8 cellular contexts compared by ENCODE assay signal in the genomic region with DNA sequence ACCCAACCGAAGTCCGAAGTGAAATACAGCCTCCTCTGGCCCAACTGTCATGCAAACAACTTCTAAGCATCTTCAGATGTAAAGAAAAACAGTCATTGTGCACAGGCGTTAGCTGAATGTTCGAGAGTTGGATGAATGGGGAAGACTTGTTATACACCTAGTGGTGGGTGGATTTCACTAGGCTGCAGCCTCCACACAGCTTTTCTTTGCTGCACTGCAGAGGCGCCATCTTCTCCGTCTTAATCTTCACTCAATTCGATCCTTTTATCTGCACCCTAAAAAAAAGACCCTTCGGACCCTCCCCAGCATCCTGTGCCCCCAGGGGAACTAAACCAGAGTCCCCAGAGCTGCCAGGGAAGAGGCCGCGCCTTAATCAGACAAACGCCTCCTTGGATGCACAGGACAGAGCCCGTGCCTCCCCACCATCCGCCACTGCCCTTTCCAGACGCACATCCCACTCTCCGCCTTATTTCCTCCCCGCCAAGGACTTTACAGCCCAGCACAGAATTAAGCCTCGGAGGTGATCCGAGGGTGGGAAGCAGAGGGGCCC. TPM values are rescaled to one million over a fixed set of nuclear protein-coding genes. Genes with fewer than 3 reads are reported as not detected.
DNase-seq lines count a peak whose midpoint lies in the region; ATAC-seq and TF ChIP-seq lines count a peak whose summit lies in the region.

No MANE protein-coding gene starts in this region.

- peak overlapping the region; percentile 90 for H3K4me2 ChIP-seq in PC-9

- no peaks in the 10 kb centered on the region for H3F3A ChIP-seq in PC-9 (ENCODE audit: insufficient read depth, low read depth)

- H2AFZ ChIP-seq in PC-9: peak overlapping the region; percentile 89

- CTCF ChIA-PET in CD4-positive, alpha-beta T cell (lab: Charles Lee): no interaction called here
- CTCF ChIA-PET in PC-9 (lab: Charles Lee): no interaction called here

- ATAC-seq in CD4-positive, alpha-beta T cell (ENCODE audit: poor library complexity): peak; percentile 68
- peak; percentile 42 to 66 for ATAC-seq in activated naive CD4-positive, alpha-beta T cell treated with anti-CD3 and anti-CD28 coated beads, Interleukin-2, amount 50 U/mL, for 72 hours
- ATAC-seq in omental fat pad (ENCODE audit: low FRiP score): peak; percentile 53

- peak; percentile 35 for TF ChIP-seq CTCF in CD4-positive, alpha-beta T cell (IDR thresholded peaks at IDR 0.05)
- TF ChIP-seq CTCF in GM20000 (IDR thresholded peaks at IDR 0.05; ENCODE audit: extremely low read depth, missing control alignments) (no peak), PC-9 (conservative IDR thresholded peaks at IDR 0.05) (no peak; the same call in 1 of the 2 replicates), glutamatergic neuron (IDR thresholded peaks at IDR 0.05; ENCODE audit: partially characterized antibody, unreplicated experiment) (peak; percentile 19), omental fat pad (IDR thresholded peaks at IDR 0.05) (no peak)

- H3K4me3 Mint-ChIP-seq in CD4-positive, alpha-beta T cell: peak overlapping the region; percentile 98
- peak overlapping the region; percentile 94 for H3K4me3 Mint-ChIP-seq in glutamatergic neuron (ENCODE audit: unreplicated experiment)

- H3K9me3 ChIP-seq in CD4-positive, alpha-beta T cell (ENCODE audit: control insufficient read depth, low read length): no peaks in the 10 kb centered on the region
- no peaks in the 10 kb centered on the region for H3K9me3 ChIP-seq in HUES48 (ENCODE audit: control insufficient read depth, insufficient read depth, low read length)
- no peaks in the 10 kb centered on the region for H3K9me3 ChIP-seq in PC-9 (ENCODE audit: insufficient read depth, low read depth)

- BruUV-seq in PC-9 (replicated peaks; lab: Mats Ljungman, UMichigan): TSS peak; percentile 27

- intact Hi-C loops in CD4-positive, alpha-beta T cell (cut with DNase I, micrococcal nuclease): loop anchor here (5.0 kb wide), 1 partner anchor 97 kb away; no protein-coding TSS in a partner anchor
- intact Hi-C loops in PC-9 (cut with micrococcal nuclease; ENCODE audit: unreplicated experiment): loop anchor here (5.0 kb wide), 1 partner anchor 52 kb away; no protein-coding TSS in a partner anchor

- DNase-seq in CD4-positive, alpha-beta T cell: peak; percentile 14 to 47 (median 33)
- DNase-seq in GM20000 (ENCODE audit: low spot score): peak; percentile 67
- peak in 1 of 2 experiments; percentile 17 for DNase-seq in PC-9
- DNase-seq in activated naive CD4-positive, alpha-beta T cell treated with anti-CD3 and anti-CD28 coated beads, Interleukin-2, amount 50 U/mL, for 72 hours (ENCODE audit: low spot score in 2 of 2): peak in 1 of 2 donors; percentile 35
- peak; percentile 43 for DNase-seq in glutamatergic neuron
- DNase-seq in omental fat pad (ENCODE audit: low spot score): no peak

- H3K27me3 ChIP-seq in CD4-positive, alpha-beta T cell (ENCODE audit: control insufficient read depth, insufficient read depth, low read length): no peaks in the 10 kb centered on the region
- H3K27me3 ChIP-seq in HUES48 (ENCODE audit: control insufficient read depth, insufficient read depth, low read length) (no peaks in the 10 kb centered on the region), PC-9 (ENCODE audit: insufficient read depth, low read depth) (no peaks in the 10 kb centered on the region)

- no peaks in the 10 kb centered on the region for H3K9me3 Mint-ChIP-seq in CD4-positive, alpha-beta T cell
- H3K9me3 Mint-ChIP-seq in activated naive CD4-positive, alpha-beta T cell treated with anti-CD3 and anti-CD28 coated beads, Interleukin-2, amount 50 U/mL, for 72 hours: no peaks in the 10 kb centered on the region
- peaks cover 22% of the 10 kb centered on the region for H3K9me3 Mint-ChIP-seq in glutamatergic neuron (ENCODE audit: unreplicated experiment)

- H3K9ac ChIP-seq in HUES48 (ENCODE audit: low read depth, low read length): peak overlapping the region; percentile 91

- peaks cover 6% of the 10 kb centered on the region for H3K36me3 Mint-ChIP-seq in CD4-positive, alpha-beta T cell (ENCODE audit: low read depth)
- H3K36me3 Mint-ChIP-seq in activated naive CD4-positive, alpha-beta T cell treated with anti-CD3 and anti-CD28 coated beads, Interleukin-2, amount 50 U/mL, for 72 hours: peaks cover 9 to 12% of the 10 kb centered on the region in 2 donors
- no peaks in the 10 kb centered on the region for H3K36me3 Mint-ChIP-seq in glutamatergic neuron (ENCODE audit: unreplicated experiment)

- POLR2A ChIA-PET in CD4-positive, alpha-beta T cell (lab: Charles Lee): interaction anchor here (0.7 to 2.9 kb wide), 16 partner anchors 8 to 434 kb away, joined by 3 to 17 read pairs (median 4); a partner anchor contains a TSS
- POLR2A ChIA-PET in PC-9 (lab: Charles Lee; ENCODE audit: unreplicated experiment): interaction anchor here (0.6 kb wide), 2 partner anchors 44 to 274 kb away, joined by 6 to 7 read pairs; no protein-coding TSS in a partner anchor

- H3K27ac ChIP-seq in CD4-positive, alpha-beta T cell (ENCODE audit: low read depth, low read length): no peak overlapping the region
- H3K27ac ChIP-seq in HUES48 (ENCODE audit: low read depth, low read length) (peak overlapping the region; percentile 87), PC-9 (peak overlapping the region; percentile 43), urinary bladder (ENCODE audit: low read depth) (peak overlapping the region; percentile 91)

- peak overlapping the region; percentile 77 for H3K27ac Mint-ChIP-seq in CD4-positive, alpha-beta T cell
- peak overlapping the region; percentile 71 to 91 for H3K27ac Mint-ChIP-seq in activated naive CD4-positive, alpha-beta T cell treated with anti-CD3 and anti-CD28 coated beads, Interleukin-2, amount 50 U/mL, for 72 hours
- H3K27ac Mint-ChIP-seq in glutamatergic neuron (ENCODE audit: unreplicated experiment): peak overlapping the region; percentile 98

- WGBS in urinary bladder: under 1% methylated on average over 18 of the region's 18 CpGs

- H3K36me3 ChIP-seq in HUES48 (ENCODE audit: control insufficient read depth, insufficient read depth, low read length): no peaks in the 10 kb centered on the region
- no peaks in the 10 kb centered on the region for H3K36me3 ChIP-seq in PC-9 (ENCODE audit: low read depth)
- H3K36me3 ChIP-seq in urinary bladder (ENCODE audit: insufficient read depth): no peaks in the 10 kb centered on the region

- peaks cover 23% of the 10 kb centered on the region for H3K4me1 Mint-ChIP-seq in CD4-positive, alpha-beta T cell (ENCODE audit: low read depth)
- peaks cover 31% of the 10 kb centered on the region for H3K4me1 Mint-ChIP-seq in glutamatergic neuron (ENCODE audit: low read depth, unreplicated experiment)

- H3K4me3 ChIP-seq in HUES48 (ENCODE audit: low read depth, low read length) (peak overlapping the region; percentile 92), PC-9 (peak overlapping the region; percentile 92), urinary bladder (ENCODE audit: low read depth, low read length) (peak overlapping the region; percentile 72)

- H4K20me1 ChIP-seq in PC-9 (ENCODE audit: insufficient read depth): no peaks in the 10 kb centered on the region

- H3K79me2 ChIP-seq in PC-9 (ENCODE audit: low read depth): peaks cover 63% of the 10 kb centered on the region

- no peaks in the 10 kb centered on the region for H3K27me3 Mint-ChIP-seq in CD4-positive, alpha-beta T cell
- H3K27me3 Mint-ChIP-seq in glutamatergic neuron (ENCODE audit: unreplicated experiment): peaks cover 21% of the 10 kb centered on the region

- H3K9me2 ChIP-seq in PC-9 (ENCODE audit: insufficient read depth): no peaks in the 10 kb centered on the region

- peaks cover 46% of the 10 kb centered on the region for H3K4me1 ChIP-seq in HUES48 (ENCODE audit: control insufficient read depth, insufficient read depth, low read length)
- H3K4me1 ChIP-seq in PC-9 (replicated peaks; ENCODE audit: insufficient read depth): peaks cover 36% of the 10 kb centered on the region
- no peaks in the 10 kb centered on the region for H3K4me1 ChIP-seq in urinary bladder (ENCODE audit: insufficient read depth)

RNA-seq across cellular contexts. Expression of a gene that starts 1.4 kb away (rescaled TPM):
- total RNA-seq in CD4-positive, alpha-beta T cell: 10 to 100 TPM; 43.6 to 44.4 TPM
- 224 and 269 TPM in 2 replicates for total RNA-seq in PC-9 (2021)
- 10 to 100 TPM; 38.5 to 81.4 TPM for total RNA-seq in activated naive CD4-positive, alpha-beta T cell treated with anti-CD3 and anti-CD28 coated beads, Interleukin-2, amount 50 U/mL, for 72 hours
- total RNA-seq in glutamatergic neuron (ENCODE audit: unreplicated experiment): 735 TPM
- total RNA-seq in omental fat pad: 100 to 1,000 TPM; 197 to 380 (median 296) TPM
- 269 TPM for total RNA-seq in urinary bladder
- 469 TPM for polyA plus RNA-seq in urinary bladder

Comparison
In these comparisons a context has a peak if more than half of its experiments do, and no peak if none do; other contexts are left out.
1. CTCF ChIP-seq: peak in CD4-positive, alpha-beta T cell (single experiment) and glutamatergic neuron (single experiment); none in GM20000 (single experiment), PC-9 (single experiment) and omental fat pad (0 of 3).
2. Peak in every context shown above with its lines, with median percentiles within 50 percentile points of each other: ATAC-seq, H3K27ac Mint-ChIP-seq and H3K4me3 ChIP-seq.